In the genomic region with DNA sequence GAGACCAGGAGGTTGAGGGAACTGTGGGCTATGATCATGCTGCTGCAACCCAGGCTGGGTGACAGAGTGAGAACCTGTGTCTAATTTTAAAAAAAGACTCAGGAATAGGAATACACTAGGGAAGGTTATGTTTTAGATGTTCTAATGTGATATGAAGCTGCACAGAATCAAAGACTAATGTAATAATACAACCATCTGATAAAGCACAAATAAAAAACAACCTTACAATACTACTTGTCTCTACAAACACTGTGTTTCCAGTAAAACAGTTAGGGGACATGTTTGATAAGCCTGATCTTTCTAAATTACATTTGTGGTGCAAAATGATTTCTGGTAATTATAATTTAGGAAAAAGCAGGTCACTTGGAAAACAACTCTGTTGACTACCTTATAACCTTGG, we compare ENCODE assay signal across 1 cellular context.
TF ChIP-seq lines count a peak whose summit lies in the region.

No MANE protein-coding gene starts in this region.

TF ChIP-seq in SK-N-SH treated with all-trans-retinoic acid at 6 μM for 48 hours, 23 proteins besides CTCF, POLR2A, EP300 and RAD21 (continued from another document):
- peak; percentile 52; the same call in 1 of the 2 replicates for TF ChIP-seq TCF4 (CRISPR knock-in tag; IDR thresholded peaks at IDR 0.05; ENCODE audit: borderline replicate concordance)
- TF ChIP-seq TOX (CRISPR knock-in tag; IDR thresholded peaks at IDR 0.05; ENCODE audit: borderline replicate concordance), result no peak
- TF ChIP-seq PPARA (CRISPR knock-in tag; IDR thresholded peaks at IDR 0.05; ENCODE audit: borderline replicate concordance), result no peak
- TF ChIP-seq, protein P1, sequence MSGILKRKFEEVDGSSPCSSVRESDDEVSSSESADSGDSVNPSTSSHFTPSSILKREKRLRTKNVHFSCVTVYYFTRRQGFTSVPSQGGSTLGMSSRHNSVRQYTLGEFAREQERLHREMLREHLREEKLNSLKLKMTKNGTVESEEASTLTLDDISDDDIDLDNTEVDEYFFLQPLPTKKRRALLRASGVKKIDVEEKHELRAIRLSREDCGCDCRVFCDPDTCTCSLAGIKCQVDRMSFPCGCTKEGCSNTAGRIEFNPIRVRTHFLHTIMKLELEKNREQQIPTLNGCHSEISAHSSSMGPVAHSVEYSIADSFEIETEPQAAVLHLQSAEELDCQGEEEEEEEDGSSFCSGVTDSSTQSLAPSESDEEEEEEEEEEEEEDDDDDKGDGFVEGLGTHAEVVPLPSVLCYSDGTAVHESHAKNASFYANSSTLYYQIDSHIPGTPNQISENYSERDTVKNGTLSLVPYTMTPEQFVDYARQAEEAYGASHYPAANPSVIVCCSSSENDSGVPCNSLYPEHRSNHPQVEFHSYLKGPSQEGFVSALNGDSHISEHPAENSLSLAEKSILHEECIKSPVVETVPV (CRISPR knock-in tag; IDR thresholded peaks at IDR 0.05), result no peak
- TF ChIP-seq, protein P2, sequence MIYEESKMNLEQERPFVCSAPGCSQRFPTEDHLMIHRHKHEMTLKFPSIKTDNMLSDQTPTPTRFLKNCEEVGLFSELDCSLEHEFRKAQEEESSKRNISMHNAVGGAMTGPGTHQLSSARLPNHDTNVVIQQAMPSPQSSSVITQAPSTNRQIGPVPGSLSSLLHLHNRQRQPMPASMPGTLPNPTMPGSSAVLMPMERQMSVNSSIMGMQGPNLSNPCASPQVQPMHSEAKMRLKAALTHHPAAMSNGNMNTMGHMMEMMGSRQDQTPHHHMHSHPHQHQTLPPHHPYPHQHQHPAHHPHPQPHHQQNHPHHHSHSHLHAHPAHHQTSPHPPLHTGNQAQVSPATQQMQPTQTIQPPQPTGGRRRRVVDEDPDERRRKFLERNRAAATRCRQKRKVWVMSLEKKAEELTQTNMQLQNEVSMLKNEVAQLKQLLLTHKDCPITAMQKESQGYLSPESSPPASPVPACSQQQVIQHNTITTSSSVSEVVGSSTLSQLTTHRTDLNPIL (CRISPR knock-in tag; IDR thresholded peaks at IDR 0.05; ENCODE audit: low read depth), result no peak
- no peak for TF ChIP-seq ZNF70 (CRISPR knock-in tag; IDR thresholded peaks at IDR 0.05)
TF ChIP-seq in SK-N-SH treated with all-trans-retinoic acid at 6 μM for 48 hours: peak in this region for 3.
